In the genomic region with DNA sequence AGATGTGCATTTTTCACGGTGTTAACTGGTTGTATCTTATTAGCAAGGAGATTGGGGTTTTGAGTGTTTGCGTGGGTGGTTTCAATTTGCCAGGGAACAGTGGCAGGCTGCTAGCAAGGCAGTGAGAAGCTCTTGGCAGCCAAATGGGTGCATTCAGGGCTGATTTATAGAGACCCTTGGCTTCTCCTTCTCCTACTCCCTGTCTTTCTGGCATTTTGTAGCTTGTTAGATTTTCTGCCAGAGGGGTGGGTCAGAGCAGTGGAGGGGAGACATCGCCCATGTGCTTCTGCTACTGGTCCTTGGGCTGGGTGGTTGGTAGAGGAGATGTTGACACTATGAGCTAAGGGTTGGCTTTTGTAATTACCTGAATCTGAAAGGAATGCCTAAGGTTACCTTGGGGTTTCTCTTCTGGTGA, we compare ENCODE assay signal across 2 cellular contexts.
TF ChIP-seq lines count a peak whose summit lies in the region.

No MANE protein-coding gene starts in this region.

TF ChIP-seq in GM12891, 5 proteins besides CTCF, POLR2A, EP300 and RAD21 (continued from another document):
- TF ChIP-seq POU2F2 (IDR thresholded peaks at IDR 0.05; ENCODE audit: low read depth, low read length) (peak; percentile 33; the same call in 1 of the 2 replicates), TAF1 (IDR thresholded peaks at IDR 0.05; ENCODE audit: low read depth, low read length) (no peak)

TF ChIP-seq in GM12878, 131 proteins besides CTCF, POLR2A, EP300 and RAD21:
- TF ChIP-seq PML (IDR thresholded peaks at IDR 0.05; ENCODE audit: low read length): peak; percentile 38; the same call in 1 of the 2 replicates
- TF ChIP-seq POLR2AphosphoS5 (IDR thresholded peaks at IDR 0.05; ENCODE audit: low read length): peak; percentile 33; the same call in 1 of the 2 replicates
- no peak for TF ChIP-seq CBX3 (IDR thresholded peaks at IDR 0.05; ENCODE audit: borderline replicate concordance, low read depth)
